1 cellular context compared by ENCODE assay signal in the genomic region with DNA sequence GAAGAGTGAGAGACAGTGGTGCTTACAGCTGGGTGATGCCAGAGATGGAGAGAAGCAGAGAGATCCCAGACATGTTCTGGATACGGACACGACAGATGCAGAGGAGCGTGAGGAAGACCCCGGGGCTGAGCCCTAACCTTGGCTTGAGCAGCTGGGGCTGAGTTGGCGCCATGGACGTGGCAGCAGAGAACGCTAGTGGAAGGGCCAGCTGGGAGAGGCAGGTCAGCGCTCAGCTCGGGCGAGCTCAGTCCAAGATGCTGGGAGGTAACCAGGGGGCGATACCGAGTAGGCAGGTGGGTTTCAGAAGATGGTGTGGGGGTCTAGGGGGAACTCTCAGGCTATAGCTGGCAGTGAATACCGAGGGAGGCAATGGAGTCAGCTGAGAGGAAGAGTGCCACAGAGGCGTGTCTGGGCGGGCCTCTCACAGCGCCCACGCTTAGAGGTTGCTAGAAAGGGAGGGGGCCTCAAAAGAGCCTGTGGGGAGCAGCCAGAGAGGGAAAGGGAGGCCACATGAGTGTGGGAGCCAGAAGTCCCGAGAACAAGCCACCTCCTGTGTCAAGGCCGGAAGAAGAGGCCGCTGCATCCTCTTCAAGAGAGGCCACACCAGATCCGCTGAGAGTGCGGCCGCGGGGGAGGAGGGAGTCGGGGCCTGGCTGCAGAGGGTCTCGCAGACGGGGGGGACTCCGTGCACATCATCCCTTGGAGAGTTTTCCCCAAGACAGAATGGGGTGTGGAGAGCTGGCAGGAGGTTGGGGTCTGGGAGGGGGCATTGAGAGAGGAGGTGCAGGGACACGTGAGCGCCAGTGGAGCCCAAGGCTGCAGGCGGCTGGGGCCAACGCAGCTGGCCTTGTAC.
TF ChIP-seq lines count a peak whose summit lies in the region.

No MANE protein-coding gene starts in this region.

TF ChIP-seq in GM23338, 12 proteins besides CTCF, POLR2A, EP300 and RAD21:
- TF ChIP-seq REST (IDR thresholded peaks at IDR 0.05; ENCODE audit: unreplicated experiment) (no peak), NANOG (IDR thresholded peaks at IDR 0.05; ENCODE audit: borderline replicate concordance) (no peak), ZNF114 (CRISPR knock-in tag; IDR thresholded peaks at IDR 0.05) (no peak), EZH2 (IDR thresholded peaks at IDR 0.05; ENCODE audit: low read depth, unreplicated experiment) (no peak), EZH2phosphoT487 (IDR thresholded peaks at IDR 0.05; ENCODE audit: unreplicated experiment) (no peak), POLR2AphosphoS5 (IDR thresholded peaks at IDR 0.05; ENCODE audit: low read depth) (no peak), JUNB (IDR thresholded peaks at IDR 0.05; ENCODE audit: unreplicated experiment) (no peak)
